13 cellular contexts compared by ENCODE assay signal in the genomic region with DNA sequence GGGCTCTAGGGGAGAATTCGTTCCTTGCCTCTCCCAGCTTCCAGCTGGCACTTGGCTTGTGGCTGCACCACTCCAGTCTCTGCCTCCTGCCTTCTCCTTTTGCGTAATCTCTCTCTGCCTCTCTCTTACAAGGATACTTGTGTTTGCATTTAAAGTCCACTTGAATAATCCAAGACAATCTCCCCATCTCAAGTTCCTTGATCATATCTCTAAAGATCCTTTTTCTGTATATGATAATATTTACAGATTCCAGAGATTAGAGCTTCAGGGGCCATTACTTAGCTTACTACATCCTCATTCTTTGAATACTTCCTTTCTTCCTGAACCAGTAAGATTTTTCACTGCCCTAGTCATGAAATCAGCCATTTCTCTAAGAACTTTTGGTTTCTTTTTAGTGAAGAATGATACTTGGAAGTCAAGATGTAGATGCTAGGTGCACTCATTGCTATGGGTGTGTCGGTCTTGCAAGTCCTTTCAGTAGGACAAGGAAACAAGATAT. TPM values are rescaled to one million over a fixed set of nuclear protein-coding genes. Genes with fewer than 3 reads are reported as not detected.
DNase-seq lines count a peak whose midpoint lies in the region; ATAC-seq, FAIRE-seq and TF ChIP-seq lines count a peak whose summit lies in the region.
"Had no signal": no experiment of that assay in that cellular context is flagged by ENCODE, and none has a peak within 500 bp of the region (broad histone marks: within the 10 kb centered on the region; RNA-seq: fewer than 3 reads in every experiment).

No MANE protein-coding gene starts in this region.

- H2BK120ac ChIP-seq in mesendoderm (ENCODE audit: low read depth, low read length), result no peak overlapping the region

- H3K4me2 ChIP-seq in GM12878 (ENCODE audit: control insufficient read depth, insufficient read depth), result 0 out of 2 replicates have a peak overlapping the region, but pooled peaks have one; percentile 35
- H3K4me2 ChIP-seq in mesendoderm (ENCODE audit: low read length), result no peak overlapping the region

- ATAC-seq in GM12878, result no peak
- ATAC-seq: activated CD8-positive, alpha-beta T cell treated with anti-CD3 and anti-CD28 coated beads, Interleukin-2, amount 10 ng/mL, durations not matched to agents 7 days and 5 days; gastrocnemius medialis had no signal

- SMC1A ChIA-PET in GM12878 (lab: Charles Lee; ENCODE audit: uncharacterized antibody, unreplicated experiment), result interaction anchor here (0.9 to 5.0 kb wide), 4 partner anchors 12 to 299 kb away, joined by 3 to 115 read pairs (median 8); no protein-coding TSS in a partner anchor

- CTCF ChIA-PET in GM12878 (lab: Yijun Ruan, JAX), result interaction anchor here (0.9 to 7.2 kb wide), 4 partner anchors 16 to 197 kb away, joined by 3 to 247 read pairs (median 4); no protein-coding TSS in a partner anchor

- peak overlapping the region; percentile 56 for H2AFZ ChIP-seq in GM12878 (ENCODE audit: control insufficient read depth, low read depth, low read length)

- no peak overlapping the region for H3K27ac ChIP-seq in GM12878 (ENCODE audit: control insufficient read depth, insufficient read depth)
- no peak overlapping the region for H3K27ac ChIP-seq in mesendoderm (ENCODE audit: low read depth, low read length)
- no peak overlapping the region for H3K27ac ChIP-seq in substantia nigra (ENCODE audit: low read depth, low read length, poor library complexity, severe bottlenecking)
- no peak overlapping the region for H3K27ac ChIP-seq in adrenal gland
- H3K27ac ChIP-seq: gastrocnemius medialis had no signal

- TF ChIP-seq POLR2A in GM12878 (IDR thresholded peaks at IDR 0.05; ENCODE audit: low read depth, low read length) (no peak), adrenal gland (IDR thresholded peaks at IDR 0.05) (no peak)

- BruUV-seq in GM12878 (replicated peaks; lab: Mats Ljungman, UMichigan), result no TSS peak

- H2BK15ac ChIP-seq in mesendoderm (replicated peaks; ENCODE audit: low read depth), result no peak overlapping the region

- TF ChIP-seq CTCF in LNCaP clone FGC (IDR thresholded peaks at IDR 0.05; ENCODE audit: control insufficient read depth, extremely low read depth, insufficient read depth) (no peak), GM12878 (IDR thresholded peaks at IDR 0.05 in 2 of 3, conservative IDR thresholded peaks at IDR 0.05 in 1 of 3; ENCODE audit: control insufficient read depth in 2 of 3, extremely low read depth in 1 of 3, insufficient read depth in 1 of 3, low read depth in 3 of 3, low read length in 3 of 3) (no peak), adrenal gland (IDR thresholded peaks at IDR 0.05) (no peak)

- H4K8ac ChIP-seq in mesendoderm (ENCODE audit: low read depth, low read length), result no peak overlapping the region

- H3K27me3 ChIP-seq in GM12878 (replicated peaks in 1 of 2; ENCODE audit: control insufficient read depth in 2 of 2, insufficient read depth in 2 of 2, low read length in 1 of 2), result no peaks in the 10 kb centered on the region; a peak in 1 of 4 replicates
- H3K27me3 ChIP-seq in mesendoderm (ENCODE audit: insufficient read depth, low read length, poor library complexity), result peaks cover 2% of the 10 kb centered on the region
- peaks cover 4% of the 10 kb centered on the region for H3K27me3 ChIP-seq in adrenal gland

- no peaks in the 10 kb centered on the region for H4K20me1 ChIP-seq in GM12878 (ENCODE audit: control insufficient read depth, insufficient read depth)

- H3K79me2 ChIP-seq in GM12878 (ENCODE audit: control insufficient read depth, insufficient read depth, low read length), result no peaks in the 10 kb centered on the region
- H3K79me2 ChIP-seq in mesendoderm (ENCODE audit: control insufficient read depth, insufficient read depth, low read length), result no peaks in the 10 kb centered on the region

- no peak for TF ChIP-seq RAD21 in GM12878 (IDR thresholded peaks at IDR 0.05; ENCODE audit: insufficient read depth, low read depth, low read length)

- no peak overlapping the region for H3K23ac ChIP-seq in mesendoderm (ENCODE audit: low read length)

- no peaks in the 10 kb centered on the region for H3K9me3 ChIP-seq in GM12878 (replicated peaks; ENCODE audit: control insufficient read depth, insufficient read depth, low read length)
- no peaks in the 10 kb centered on the region for H3K9me3 ChIP-seq in adrenal gland (replicated peaks in 1 of 3)
- H3K9me3 ChIP-seq: gastrocnemius medialis had no signal

- H2AK5ac ChIP-seq in mesendoderm (ENCODE audit: low read length), result no peak overlapping the region

- no peak overlapping the region for H2BK5ac ChIP-seq in mesendoderm (ENCODE audit: low read length)

- POLR2A ChIA-PET in GM12878 (lab: Charles Lee), result no interaction called here

- intact Hi-C loops in GM12878 (cut with micrococcal nuclease; ENCODE audit: unreplicated experiment) (no loop called here), adrenal gland (cut with DNase I) (loop anchor here (5.0 to 10.0 kb wide), 3 partner anchors 175 to 265 kb away; partner anchors contain the start of gene COL9A2 (in 1 of the 2))

- 57% methylated on average over 3 of the region's 3 CpGs for WGBS in GM12878 (ENCODE audit: insufficient coverage, insufficient replicate concordance, low lambda C conversion rate, missing lambda C conversion rate)
- no CpG with 5 or more reads among the region's 3 CpGs for WGBS in mesendoderm (ENCODE audit: extremely low coverage, insufficient coverage, low lambda C conversion rate)
- WGBS in adrenal gland, 4 donors, result 73 to 87% (median 78%) methylated on average over 3 of the region's 3 CpGs

- H3K56ac ChIP-seq in mesendoderm (ENCODE audit: low read length), result no peak overlapping the region

- H3K79me1 ChIP-seq in mesendoderm (ENCODE audit: low read length), result no peaks in the 10 kb centered on the region

- in situ Hi-C loops in GM12878 (cut with MboI), result no loop called here

- no peaks in the 10 kb centered on the region for H3K4me1 ChIP-seq in GM12878 (ENCODE audit: control insufficient read depth, insufficient read depth, low read length)
- H3K4me1 ChIP-seq in mesendoderm (ENCODE audit: control insufficient read depth, low read depth, low read length), result no peaks in the 10 kb centered on the region
- no peaks in the 10 kb centered on the region for H3K4me1 ChIP-seq in adrenal gland (replicated peaks in 1 of 2)
- H3K4me1 ChIP-seq: gastrocnemius medialis had no signal

- RAD21 ChIA-PET in GM12878 (lab: Charles Lee; ENCODE audit: unreplicated experiment), result interaction anchor here (1.0 to 1.7 kb wide), 2 partner anchors 13 to 198 kb away, joined by 4 read pairs; no protein-coding TSS in a partner anchor

- no peak for TF ChIP-seq EP300 in GM12878 (IDR thresholded peaks at IDR 0.05; ENCODE audit: borderline replicate concordance in 1 of 2, control insufficient read depth in 1 of 2, low read depth in 2 of 2, low read length in 2 of 2)

- H3K36me3 ChIP-seq in GM12878 (ENCODE audit: control insufficient read depth in 2 of 2, insufficient read depth in 2 of 2, low read length in 1 of 2) (no peaks in the 10 kb centered on the region), mesendoderm (ENCODE audit: control insufficient read depth, insufficient read depth, low read length) (no peaks in the 10 kb centered on the region), adrenal gland (replicated peaks in 1 of 2) (no peaks in the 10 kb centered on the region)
- H3K36me3 ChIP-seq: gastrocnemius medialis had no signal

- no peak overlapping the region for H3K18ac ChIP-seq in mesendoderm (ENCODE audit: low read length)

- no peak overlapping the region for H4K5ac ChIP-seq in mesendoderm (ENCODE audit: low read length)

- no peak for FAIRE-seq in GM12878 (lab: Jason Lieb, UNC)

- H3K4ac ChIP-seq in mesendoderm (ENCODE audit: low read depth, low read length), result no peak overlapping the region

- H3K4me3 ChIP-seq in LNCaP clone FGC (ENCODE audit: low read depth, low read length) (no peak overlapping the region), GM12878 (no peak overlapping the region), mesendoderm (ENCODE audit: low read length) (no peak overlapping the region), adrenal gland (no peak overlapping the region)
- H3K4me3 ChIP-seq: gastrocnemius medialis had no signal

- H3K9ac ChIP-seq in GM12878 (ENCODE audit: control insufficient read depth, insufficient read depth, low read length) (no peak overlapping the region), mesendoderm (ENCODE audit: low read length) (no peak overlapping the region)

- DNase-seq in ELR (ENCODE audit: low read depth) (peak; percentile 63), LNCaP clone FGC (ENCODE audit: low read depth) (peak; percentile 41), GM12878 (ENCODE audit: low read depth, low spot score) (no peak), mesendoderm (peak; percentile 45), substantia nigra (lab: John Stamatoyannopoulos, UW) (no peak), adrenal gland (no peak), kidney glomerular epithelial cell (lab: John Stamatoyannopoulos, UW) (no peak), cerebellum (ENCODE audit: low spot score) (no peak)
- DNase-seq: activated CD8-positive, alpha-beta T cell treated with anti-CD3 and anti-CD28 coated beads, Interleukin-2, amount 10 ng/mL, durations not matched to agents 7 days and 5 days; cortex of kidney; gastrocnemius medialis; GOT3; nephron progenitor cell had no signal

RNA-seq across cellular contexts. Expression of gene RLF, which starts 20.9 kb away (rescaled TPM):
- 99.1 and 105 TPM in 2 replicates for total RNA-seq in GM12878 (2013; cell fraction: nucleolus; rRNA removed)
- total RNA-seq in GM12878 (2014; rRNA removed) (10.3 and 12.1 TPM in 2 replicates), GM12878 (2014; rRNA removed; fragmentation: Illumina TruSeq; extraction: Trizol) (18.2 and 18.7 TPM in 2 replicates), GM12878 (2021) (12.0 and 12.5 TPM in 2 replicates), adrenal gland (10 to 100 TPM in 6 of 8 donors, 1 to 10 TPM in 2; 5.3 to 18.8 (median 11.7) TPM), cerebellum (60.9 TPM)
- polyA plus RNA-seq in GM12878 (2011; ENCODE audit: low read depth), result 3.8 TPM
- polyA plus RNA-seq in GM12878 (2011; rRNA removed) (19.8 and 30.8 TPM in 2 replicates), GM12878 (2014; fragmentation: Illumina TruSeq; extraction: Trizol) (11.2 and 14.6 TPM in 2 replicates), GM12878 (2014; fragmentation: Nextera tagmentation; extraction: Ambion mirVana) (1 to 10 TPM; 2.0 to 3.6 TPM), GM12878 (2014; rRNA removed) (5.6 and 7.0 TPM in 2 replicates), GM12878 (2016; fragmentation: Nextera tagmentation; extraction: Ambion mirVana) (1 to 10 TPM; 6.7 to 7.0 TPM), adrenal gland (1 to 10 TPM; 3.7 to 9.6 (median 4.3) TPM)
- 6.8 and 9.0 TPM in 2 replicates for polyA plus RNA-seq in GM12878 (2011; cell fraction: cytosol; rRNA removed)
- polyA plus RNA-seq in GM12878 (2011; cell fraction: nucleus; rRNA removed), result 15.6 and 21.8 TPM in 2 replicates
- polyA plus RNA-seq in GM12878 (2012), result 5.4 and 15.6 TPM in 2 replicates
- 24.3 and 39.9 TPM in 2 replicates for polyA minus RNA-seq in GM12878 (2011; rRNA and poly(A)+ RNA removed)
- polyA minus RNA-seq in GM12878 (2011; cell fraction: cytosol; rRNA and poly(A)+ RNA removed), result 13.6 and 14.0 TPM in 2 replicates
- 15.7 and 16.9 TPM in 2 replicates for polyA minus RNA-seq in GM12878 (2011; cell fraction: nucleus; rRNA and poly(A)+ RNA removed)
- 7.8 TPM for polyA plus RNA-seq in mesendoderm (2013, experiment 1 of 2)
- 7.9 TPM for polyA plus RNA-seq in mesendoderm (2013, experiment 2 of 2)

RNA-seq across cellular contexts. Expression of gene PPT1, which starts 43.2 kb away (rescaled TPM):
- 42.3 and 51.6 TPM in 2 replicates for total RNA-seq in GM12878 (2013; cell fraction: nucleolus; rRNA removed)
- total RNA-seq in GM12878 (2014; rRNA removed) (67.6 and 70.2 TPM in 2 replicates), GM12878 (2014; rRNA removed; fragmentation: Illumina TruSeq; extraction: Trizol) (92.1 and 95.8 TPM in 2 replicates), GM12878 (2021) (70.7 and 72.8 TPM in 2 replicates), adrenal gland (100 to 1,000 TPM in 2 of 8 donors, 10 to 100 TPM in 6; 72.1 to 112 (median 80.8) TPM), cerebellum (37.0 TPM)
- polyA plus RNA-seq in GM12878 (2011; ENCODE audit: low read depth), result 38.5 TPM
- polyA plus RNA-seq in GM12878 (2011; rRNA removed) (50.4 and 55.0 TPM in 2 replicates), GM12878 (2014; fragmentation: Illumina TruSeq; extraction: Trizol) (142 and 175 TPM in 2 replicates), GM12878 (2014; fragmentation: Nextera tagmentation; extraction: Ambion mirVana) (100 to 1,000 TPM; 111 to 147 TPM), GM12878 (2014; rRNA removed) (58.1 and 68.0 TPM in 2 replicates), GM12878 (2016; fragmentation: Nextera tagmentation; extraction: Ambion mirVana) (100 to 1,000 TPM; 133 to 138 TPM), adrenal gland (100 to 1,000 TPM in 1 of 3 donors, 10 to 100 TPM in 2; 55.3 to 136 (median 59.4) TPM)
- polyA plus RNA-seq in GM12878 (2011; cell fraction: cytosol; rRNA removed), result 39.0 and 41.3 TPM in 2 replicates
- polyA plus RNA-seq in GM12878 (2011; cell fraction: nucleus; rRNA removed), result 13.9 and 18.3 TPM in 2 replicates
- 44.2 and 48.5 TPM in 2 replicates for polyA plus RNA-seq in GM12878 (2012)
- 39.4 and 40.4 TPM in 2 replicates for polyA minus RNA-seq in GM12878 (2011; rRNA and poly(A)+ RNA removed)
- 16.8 and 18.8 TPM in 2 replicates for polyA minus RNA-seq in GM12878 (2011; cell fraction: cytosol; rRNA and poly(A)+ RNA removed)
- polyA minus RNA-seq in GM12878 (2011; cell fraction: nucleus; rRNA and poly(A)+ RNA removed), result 3.7 and 5.9 TPM in 2 replicates
- 153 TPM for polyA plus RNA-seq in mesendoderm (2013, experiment 1 of 2)
- 151 TPM for polyA plus RNA-seq in mesendoderm (2013, experiment 2 of 2)

Comparison
In these comparisons a context has a peak if more than half of its experiments do, and no peak if none do; other contexts are left out.
1. DNase-seq: peak in ELR (single experiment), LNCaP clone FGC (single experiment) and mesendoderm (single experiment); none in GM12878 (single experiment), substantia nigra (0 of 49), adrenal gland (0 of 7), kidney glomerular epithelial cell (single experiment) and cerebellum (single experiment).